9 cellular contexts compared by ENCODE assay signal in the genomic region with DNA sequence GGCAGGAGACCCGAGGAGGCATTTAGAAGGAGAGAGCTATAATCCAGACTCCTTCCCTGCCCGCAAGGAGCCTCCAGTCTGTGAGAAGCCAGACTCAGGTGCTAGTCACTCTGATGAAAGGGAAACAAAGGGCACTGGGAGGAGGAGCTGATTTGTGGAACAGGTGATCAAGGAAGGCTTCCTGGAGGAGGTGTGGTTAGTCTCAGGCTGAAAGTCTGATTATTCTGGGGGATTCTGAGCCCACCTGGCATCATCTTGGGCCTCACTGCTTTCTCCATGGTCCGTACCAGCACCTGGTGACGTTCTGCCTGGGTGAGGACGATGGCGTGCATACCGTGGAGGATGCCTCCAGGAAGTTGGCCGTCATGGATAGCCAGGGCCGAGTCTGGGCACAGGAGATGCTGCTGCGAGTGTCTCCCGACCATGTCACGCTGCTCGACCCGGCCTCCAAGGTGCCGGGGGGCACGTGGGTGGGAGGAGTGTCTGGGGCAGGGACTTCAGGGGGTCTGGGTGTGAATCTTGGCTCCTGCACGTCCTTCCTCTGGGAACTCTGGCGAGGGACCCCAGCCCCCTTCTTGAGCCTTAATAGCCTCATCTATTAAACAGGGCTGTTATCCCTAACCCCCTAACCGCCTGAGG. TPM values are rescaled to one million over a fixed set of nuclear protein-coding genes. Genes with fewer than 3 reads are reported as not detected.
DNase-seq lines count a peak whose midpoint lies in the region; ATAC-seq and TF ChIP-seq lines count a peak whose summit lies in the region.
"Had no signal": no experiment of that assay in that cellular context is flagged by ENCODE, and none has a peak within 500 bp of the region (broad histone marks: within the 10 kb centered on the region; RNA-seq: fewer than 3 reads in every experiment).

No MANE protein-coding gene starts in this region.

- TF ChIP-seq CTCF in WTC11 (IDR thresholded peaks at IDR 0.05) = no peak
- no peak for TF ChIP-seq CTCF in hepatocyte (IDR thresholded peaks at IDR 0.05; ENCODE audit: poor library complexity)
- no peak for TF ChIP-seq CTCF in esophagus muscularis mucosa (IDR thresholded peaks at IDR 0.05)
- TF ChIP-seq CTCF in brain microvascular endothelial cell (IDR thresholded peaks at IDR 0.05; ENCODE audit: low read depth, low read length, missing control alignments) = no peak

- no peak for DNase-seq in activated CD4-positive, alpha-beta memory T cell treated with anti-CD3 and anti-CD28 coated beads, Interleukin-2, amount 10 ng/mL, durations not matched to agents 7 days and 5 days
- DNase-seq in activated CD4-positive, alpha-beta memory T cell treated with anti-CD3 and anti-CD28 coated beads for 36 hours = no peak
- peak; percentile 14 for DNase-seq in WTC11 (ENCODE audit: low spot score)
- peak; percentile 4 for DNase-seq in hepatocyte (ENCODE audit: low spot score)
- no peak for DNase-seq in stimulated activated effector memory CD8-positive, alpha-beta T cell treated with anti-CD3 and anti-CD28 coated beads, Interleukin-12 subunit alpha, Interleukin-12 subunit beta, amount 100 ng/mL, for 72 hours (ENCODE audit: low spot score in 2 of 2)
- no peak for DNase-seq in esophagus muscularis mucosa (ENCODE audit: extremely low spot score)
- DNase-seq in brain microvascular endothelial cell = no peak

- TF ChIP-seq EP300 in esophagus muscularis mucosa (IDR thresholded peaks at IDR 0.05) = no peak

- H3K9me3 ChIP-seq in hepatocyte (ENCODE audit: low read depth) (no peaks in the 10 kb centered on the region), esophagus muscularis mucosa (no peaks in the 10 kb centered on the region)

- no peak for ATAC-seq in WTC11
- ATAC-seq in stimulated activated effector memory CD8-positive, alpha-beta T cell treated with anti-CD3 and anti-CD28 coated beads, Interleukin-12 subunit alpha, Interleukin-12 subunit beta, amount 100 ng/mL, for 72 hours = no peak
- ATAC-seq in GM21529 (IDR thresholded peaks at IDR 0.05; ENCODE audit: unreplicated experiment) = no peak

- H3K4me3 ChIP-seq in hepatocyte (no peak overlapping the region), esophagus muscularis mucosa (no peak overlapping the region), brain microvascular endothelial cell (ENCODE audit: low read depth, low read length) (no peak overlapping the region)

- peaks cover 9% of the 10 kb centered on the region for H3K4me1 ChIP-seq in hepatocyte (ENCODE audit: insufficient read depth)
- peaks cover 23 to 37% (median 30%) of the 10 kb centered on the region in 4 donors for H3K4me1 ChIP-seq in esophagus muscularis mucosa

- H3K36me3 Mint-ChIP-seq in activated CD4-positive, alpha-beta memory T cell treated with anti-CD3 and anti-CD28 coated beads, Interleukin-2, amount 10 ng/mL, durations not matched to agents 7 days and 5 days (ENCODE audit: low read depth) = peaks cover 5% of the 10 kb centered on the region
- H3K36me3 Mint-ChIP-seq in activated CD4-positive, alpha-beta memory T cell treated with anti-CD3 and anti-CD28 coated beads for 36 hours = peaks cover 2% of the 10 kb centered on the region
- no peaks in the 10 kb centered on the region for H3K36me3 Mint-ChIP-seq in WTC11
- no peaks in the 10 kb centered on the region for H3K36me3 Mint-ChIP-seq in stimulated activated effector memory CD8-positive, alpha-beta T cell treated with anti-CD3 and anti-CD28 coated beads, Interleukin-12 subunit alpha, Interleukin-12 subunit beta, amount 100 ng/mL, for 72 hours

- H3K27me3 Mint-ChIP-seq in activated CD4-positive, alpha-beta memory T cell treated with anti-CD3 and anti-CD28 coated beads, Interleukin-2, amount 10 ng/mL, durations not matched to agents 7 days and 5 days = peaks cover 32% of the 10 kb centered on the region
- H3K27me3 Mint-ChIP-seq in activated CD4-positive, alpha-beta memory T cell treated with anti-CD3 and anti-CD28 coated beads for 36 hours = peaks cover 56% of the 10 kb centered on the region
- peaks cover 73% of the 10 kb centered on the region for H3K27me3 Mint-ChIP-seq in WTC11 (ENCODE audit: low read depth)

- no peak overlapping the region for H2AFZ ChIP-seq in hepatocyte

- no peaks in the 10 kb centered on the region for H4K20me1 ChIP-seq in hepatocyte (ENCODE audit: insufficient read depth, poor library complexity, severe bottlenecking)

- no peaks in the 10 kb centered on the region for H3K79me2 ChIP-seq in hepatocyte

- H3K9me2 ChIP-seq in hepatocyte (replicated peaks; ENCODE audit: insufficient read depth) = no peaks in the 10 kb centered on the region

- H3K27ac Mint-ChIP-seq in activated CD4-positive, alpha-beta memory T cell treated with anti-CD3 and anti-CD28 coated beads, Interleukin-2, amount 10 ng/mL, durations not matched to agents 7 days and 5 days = peak overlapping the region; percentile 84
- H3K27ac Mint-ChIP-seq in activated CD4-positive, alpha-beta memory T cell treated with anti-CD3 and anti-CD28 coated beads for 36 hours = no peak overlapping the region
- H3K27ac Mint-ChIP-seq in WTC11 = no peak overlapping the region
- H3K27ac Mint-ChIP-seq in stimulated activated effector memory CD8-positive, alpha-beta T cell treated with anti-CD3 and anti-CD28 coated beads, Interleukin-12 subunit alpha, Interleukin-12 subunit beta, amount 100 ng/mL, for 72 hours = peak overlapping the region; percentile 78

- CTCF ChIA-PET in activated CD4-positive, alpha-beta memory T cell treated with anti-CD3 and anti-CD28 coated beads, Interleukin-2, amount 10 ng/mL, durations not matched to agents 7 days and 5 days (lab: Charles Lee) = interaction anchor here (0.6 to 1.6 kb wide), 3 partner anchors 17 to 911 kb away, joined by 3 to 5 read pairs (median 4); a partner anchor contains a TSS
- CTCF ChIA-PET in activated CD4-positive, alpha-beta memory T cell treated with anti-CD3 and anti-CD28 coated beads for 36 hours (lab: Charles Lee) = no interaction called here
- CTCF ChIA-PET in WTC11 (lab: Charles Lee) = interaction anchor here (1.0 to 1.7 kb wide), 7 partner anchors 10 to 198 kb away, joined by 4 to 14 read pairs (median 5); a partner anchor contains a TSS

- intact Hi-C loops in activated CD4-positive, alpha-beta memory T cell treated with anti-CD3 and anti-CD28 coated beads for 36 hours (cut with micrococcal nuclease) = loop anchor here (2.0 kb wide), 1 partner anchor 37 kb away; a partner anchor contains a TSS
- intact Hi-C loops in esophagus muscularis mucosa (cut with DNase I) = no loop called here

- WGBS in hepatocyte (ENCODE audit: low lambda C conversion rate, missing lambda C conversion rate) = 90% methylated on average over 19 of the region's 19 CpGs
- 65% methylated on average over 19 of the region's 19 CpGs for WGBS in esophagus muscularis mucosa

- in situ Hi-C loops in brain microvascular endothelial cell (cut with HindIII; ENCODE audit: low pct_ligation_motif_present, low sequenced_read_pairs) = no loop called here

- H3K4me2 ChIP-seq in hepatocyte = peak overlapping the region; percentile 98

- H3K36me3 ChIP-seq in hepatocyte (replicated peaks; ENCODE audit: insufficient read depth, low read depth) (no peaks in the 10 kb centered on the region), esophagus muscularis mucosa (no peaks in the 10 kb centered on the region), brain microvascular endothelial cell (replicated peaks) (no peaks in the 10 kb centered on the region)

- H3K27ac ChIP-seq in hepatocyte (no peak overlapping the region), esophagus muscularis mucosa (replicated peaks in 1 of 4) (no peak overlapping the region), brain microvascular endothelial cell (no peak overlapping the region)

- H3K27me3 ChIP-seq in hepatocyte (peaks cover 32% of the 10 kb centered on the region), esophagus muscularis mucosa (peaks cover 18 to 93% (median 52%) of the 10 kb centered on the region in 4 donors), brain microvascular endothelial cell (replicated peaks) (peaks cover 14% of the 10 kb centered on the region)

- POLR2A ChIA-PET in activated CD4-positive, alpha-beta memory T cell treated with anti-CD3 and anti-CD28 coated beads, Interleukin-2, amount 10 ng/mL, durations not matched to agents 7 days and 5 days (lab: Charles Lee) = interaction anchor here (1.3 to 2.2 kb wide), 3 partner anchors 16 to 49 kb away, joined by 3 to 18 read pairs (median 15); a partner anchor contains a TSS
- POLR2A ChIA-PET in activated CD4-positive, alpha-beta memory T cell treated with anti-CD3 and anti-CD28 coated beads for 36 hours (lab: Charles Lee) = no interaction called here
- POLR2A ChIA-PET in WTC11 (lab: Charles Lee) = interaction anchor here (1.0 to 1.1 kb wide), 2 partner anchors 11 to 198 kb away, joined by 3 read pairs; no protein-coding TSS in a partner anchor

- H3K4me3 Mint-ChIP-seq in activated CD4-positive, alpha-beta memory T cell treated with anti-CD3 and anti-CD28 coated beads, Interleukin-2, amount 10 ng/mL, durations not matched to agents 7 days and 5 days = peak overlapping the region; percentile 77
- no peak overlapping the region for H3K4me3 Mint-ChIP-seq in activated CD4-positive, alpha-beta memory T cell treated with anti-CD3 and anti-CD28 coated beads for 36 hours
- peak overlapping the region; percentile 96 for H3K4me3 Mint-ChIP-seq in WTC11
- peak overlapping the region; percentile 79 for H3K4me3 Mint-ChIP-seq in stimulated activated effector memory CD8-positive, alpha-beta T cell treated with anti-CD3 and anti-CD28 coated beads, Interleukin-12 subunit alpha, Interleukin-12 subunit beta, amount 100 ng/mL, for 72 hours

- TF ChIP-seq POLR2A in esophagus muscularis mucosa (IDR thresholded peaks at IDR 0.05; ENCODE audit: low read depth) = no peak

- peaks cover 36% of the 10 kb centered on the region for H3K4me1 Mint-ChIP-seq in activated CD4-positive, alpha-beta memory T cell treated with anti-CD3 and anti-CD28 coated beads, Interleukin-2, amount 10 ng/mL, durations not matched to agents 7 days and 5 days
- peaks cover 23% of the 10 kb centered on the region for H3K4me1 Mint-ChIP-seq in activated CD4-positive, alpha-beta memory T cell treated with anti-CD3 and anti-CD28 coated beads for 36 hours (ENCODE audit: low read depth)
- peaks cover 46% of the 10 kb centered on the region for H3K4me1 Mint-ChIP-seq in WTC11
- peaks cover 31% of the 10 kb centered on the region for H3K4me1 Mint-ChIP-seq in stimulated activated effector memory CD8-positive, alpha-beta T cell treated with anti-CD3 and anti-CD28 coated beads, Interleukin-12 subunit alpha, Interleukin-12 subunit beta, amount 100 ng/mL, for 72 hours

- H3K9me3 Mint-ChIP-seq in activated CD4-positive, alpha-beta memory T cell treated with anti-CD3 and anti-CD28 coated beads, Interleukin-2, amount 10 ng/mL, durations not matched to agents 7 days and 5 days = no peaks in the 10 kb centered on the region
- H3K9me3 Mint-ChIP-seq in activated CD4-positive, alpha-beta memory T cell treated with anti-CD3 and anti-CD28 coated beads for 36 hours = no peaks in the 10 kb centered on the region
- no peaks in the 10 kb centered on the region for H3K9me3 Mint-ChIP-seq in WTC11
- H3K9me3 Mint-ChIP-seq in stimulated activated effector memory CD8-positive, alpha-beta T cell treated with anti-CD3 and anti-CD28 coated beads, Interleukin-12 subunit alpha, Interleukin-12 subunit beta, amount 100 ng/mL, for 72 hours = no peaks in the 10 kb centered on the region

RNA-seq across cellular contexts. Expression of a gene that starts 3.9 kb away (rescaled TPM):
- 1 to 10 TPM; 6.9 to 7.6 TPM for total RNA-seq in activated CD4-positive, alpha-beta memory T cell treated with anti-CD3 and anti-CD28 coated beads, Interleukin-2, amount 10 ng/mL, durations not matched to agents 7 days and 5 days
- 1 to 10 TPM; 2.2 to 2.7 TPM for total RNA-seq in activated CD4-positive, alpha-beta memory T cell treated with anti-CD3 and anti-CD28 coated beads for 36 hours
- 38.9 to 43.8 TPM (median 42.8 TPM) in 3 replicates for total RNA-seq in WTC11 (2021)
- 20.5 and 25.7 TPM in 2 replicates for total RNA-seq in hepatocyte
- 33.8 and 49.6 TPM in 2 replicates for polyA plus RNA-seq in hepatocyte
- 1 to 10 TPM; 1.0 to 8.7 (median 1.2) TPM for total RNA-seq in esophagus muscularis mucosa

RNA-seq across cellular contexts. Expression of a gene that starts 16.6 kb away (rescaled TPM):
- 10 to 100 TPM; 15.3 to 15.5 TPM for total RNA-seq in activated CD4-positive, alpha-beta memory T cell treated with anti-CD3 and anti-CD28 coated beads, Interleukin-2, amount 10 ng/mL, durations not matched to agents 7 days and 5 days
- total RNA-seq in activated CD4-positive, alpha-beta memory T cell treated with anti-CD3 and anti-CD28 coated beads for 36 hours = 10 to 100 TPM; 11.0 to 12.8 TPM
- total RNA-seq in WTC11 (2021) (35.3 to 39.5 TPM (median 38.4 TPM) in 3 replicates), hepatocyte (14.5 and 17.3 TPM in 2 replicates), esophagus muscularis mucosa (10 to 100 TPM; 11.1 to 16.4 (median 12.3) TPM)
- 17.7 and 21.9 TPM in 2 replicates for polyA plus RNA-seq in hepatocyte

RNA-seq across cellular contexts. Expression of a gene that starts 37.9 kb away (rescaled TPM):
- 100 to 1,000 TPM; 132 to 134 TPM for total RNA-seq in activated CD4-positive, alpha-beta memory T cell treated with anti-CD3 and anti-CD28 coated beads, Interleukin-2, amount 10 ng/mL, durations not matched to agents 7 days and 5 days
- total RNA-seq in activated CD4-positive, alpha-beta memory T cell treated with anti-CD3 and anti-CD28 coated beads for 36 hours = 10 to 100 TPM; 62.7 to 73.2 TPM
- total RNA-seq in WTC11 (2021) (88.4 to 99.3 TPM (median 92.3 TPM) in 3 replicates), hepatocyte (69.7 and 71.8 TPM in 2 replicates), esophagus muscularis mucosa (100 to 1,000 TPM; 257 to 451 (median 351) TPM)
- 74.5 and 83.6 TPM in 2 replicates for polyA plus RNA-seq in hepatocyte

RNA-seq across cellular contexts. Expression of a gene that starts 41.5 kb away (rescaled TPM):
- under 1 TPM in 1 of 2 experiments, not detected in 1; 0.18 TPM for total RNA-seq in activated CD4-positive, alpha-beta memory T cell treated with anti-CD3 and anti-CD28 coated beads, Interleukin-2, amount 10 ng/mL, durations not matched to agents 7 days and 5 days
- not detected for total RNA-seq in activated CD4-positive, alpha-beta memory T cell treated with anti-CD3 and anti-CD28 coated beads for 36 hours
- total RNA-seq in WTC11 (2021) (0.41 to 1.1 TPM (median 0.61 TPM) in 3 replicates), hepatocyte (0.07 TPM in 1 of 2 replicates, not detected in the other), esophagus muscularis mucosa (under 1 TPM in 2 of 4 donors, not detected in 2; 0.13 to 0.29 TPM)
- polyA plus RNA-seq in hepatocyte = 0.24 and 0.93 TPM in 2 replicates
- total RNA-seq: H4 had no signal

Comparison
In these comparisons a context has a peak if more than half of its experiments do, and no peak if none do; other contexts are left out.
1. H3K27ac Mint-ChIP-seq: peak in activated CD4-positive, alpha-beta memory T cell treated with anti-CD3 and anti-CD28 coated beads, Interleukin-2, amount 10 ng/mL, durations not matched to agents 7 days and 5 days (single experiment) and stimulated activated effector memory CD8-positive, alpha-beta T cell treated with anti-CD3 and anti-CD28 coated beads, Interleukin-12 subunit alpha, Interleukin-12 subunit beta, amount 100 ng/mL, for 72 hours (single experiment); none in activated CD4-positive, alpha-beta memory T cell treated with anti-CD3 and anti-CD28 coated beads for 36 hours (single experiment) and WTC11 (single experiment).
2. DNase-seq: peak in WTC11 (single experiment) and hepatocyte (single experiment); none in activated CD4-positive, alpha-beta memory T cell treated with anti-CD3 and anti-CD28 coated beads, Interleukin-2, amount 10 ng/mL, durations not matched to agents 7 days and 5 days (single experiment), activated CD4-positive, alpha-beta memory T cell treated with anti-CD3 and anti-CD28 coated beads for 36 hours (single experiment), stimulated activated effector memory CD8-positive, alpha-beta T cell treated with anti-CD3 and anti-CD28 coated beads, Interleukin-12 subunit alpha, Interleukin-12 subunit beta, amount 100 ng/mL, for 72 hours (0 of 2), esophagus muscularis mucosa (single experiment) and brain microvascular endothelial cell (single experiment).